ENCODE assay signal across 27 cellular contexts in genomic region chr10:95416973-95417372, GRCh38.
DNase-seq lines count a peak whose midpoint lies in the region; ATAC-seq and TF ChIP-seq lines count a peak whose summit lies in the region.
"Had no signal": no experiment of that assay in that cellular context is flagged by ENCODE, and none has a peak within 500 bp of the region (broad histone marks: within the 10 kb centered on the region; RNA-seq: fewer than 3 reads in every experiment).

No MANE protein-coding gene starts in this region.

- no peaks in the 10 kb centered on the region for H3K9me3 Mint-ChIP-seq in GM23338
- H3K9me3 Mint-ChIP-seq in nephron: no peaks in the 10 kb centered on the region
- no peaks in the 10 kb centered on the region for H3K9me3 Mint-ChIP-seq in T-cell
- H3K9me3 Mint-ChIP-seq: activated naive CD4-positive, alpha-beta T cell treated with anti-CD3 and anti-CD28 coated beads for 36 hours; activated T-cell treated with anti-CD3 and anti-CD28 coated beads, Interleukin-2, amount 50 U/mL, for 72 hours; natural killer cell treated with Interleukin-12 subunit alpha and Interleukin-12 subunit beta and Interleukin-15 and Interleukin-18, amount 100 ng/mL, for 72 hours; WTC11 had no signal

- H3K4me3 ChIP-seq in GM23338 (no peak overlapping the region), suprapubic skin (no peak overlapping the region)
- H3K4me3 ChIP-seq: cardiac muscle cell, K562, lower lobe of right lung, Peyer's patch, thyroid gland had no signal

- TF ChIP-seq POLR2A in suprapubic skin (IDR thresholded peaks at IDR 0.05): no peak

- CTCF ChIA-PET in T-cell (lab: Charles Lee): interaction anchor here in 1 of 2 donors (0.7 kb wide), 1 partner anchor 19 kb away, joined by 7 read pairs; no protein-coding TSS in a partner anchor

- H3K9me2 ChIP-seq in GM23338 (ENCODE audit: insufficient read depth): no peaks in the 10 kb centered on the region

- H3K27ac Mint-ChIP-seq in GM23338: no peak overlapping the region
- peak overlapping the region; percentile 49 to 88 (median 87) for H3K27ac Mint-ChIP-seq in nephron
- H3K27ac Mint-ChIP-seq in T-cell: no peak overlapping the region
- H3K27ac Mint-ChIP-seq: activated naive CD4-positive, alpha-beta T cell treated with anti-CD3 and anti-CD28 coated beads for 36 hours; activated T-cell treated with anti-CD3 and anti-CD28 coated beads, Interleukin-2, amount 50 U/mL, for 72 hours; natural killer cell treated with Interleukin-12 subunit alpha and Interleukin-12 subunit beta and Interleukin-15 and Interleukin-18, amount 100 ng/mL, for 72 hours; WTC11 had no signal

- WGBS in suprapubic skin: 90% methylated on average over 7 of the region's 7 CpGs

- H3K27ac ChIP-seq in GM23338 (ENCODE audit: low read depth): peak overlapping the region; percentile 21; the same call in 1 of the 2 replicates
- H3K27ac ChIP-seq in cingulate gyrus (ENCODE audit: low read depth, low read length): peak overlapping the region; percentile 33
- H3K27ac ChIP-seq in suprapubic skin: peak overlapping the region; percentile 14
- H3K27ac ChIP-seq: cardiac muscle cell, lower lobe of right lung, thyroid gland had no signal

- ATAC-seq in GM23338 (no peak), T-cell (replicated peaks in 1 of 4) (no peak)
- ATAC-seq: activated T-cell treated with anti-CD3 and anti-CD28 coated beads, Interleukin-2, amount 50 U/mL, for 72 hours; K562; lower lobe of right lung; natural killer cell treated with Interleukin-12 subunit alpha and Interleukin-12 subunit beta and Interleukin-15 and Interleukin-18, amount 100 ng/mL, for 72 hours; WTC11 had no signal

- no peaks in the 10 kb centered on the region for H3K79me2 ChIP-seq in GM23338 (replicated peaks; ENCODE audit: insufficient read depth)

- no peaks in the 10 kb centered on the region for H4K20me1 ChIP-seq in GM23338 (replicated peaks; ENCODE audit: insufficient read depth)

- POLR2A ChIA-PET in T-cell (lab: Charles Lee): no interaction called here

- H3K27me3 Mint-ChIP-seq in GM23338 (ENCODE audit: insufficient read depth, low read depth, poor library complexity): peaks cover 6% of the 10 kb centered on the region
- H3K27me3 Mint-ChIP-seq in nephron (ENCODE audit: low read depth): no peaks in the 10 kb centered on the region
- H3K27me3 Mint-ChIP-seq in T-cell: no peaks in the 10 kb centered on the region

- no peak overlapping the region for H2AFZ ChIP-seq in GM23338

- no peak for TF ChIP-seq EP300 in suprapubic skin (IDR thresholded peaks at IDR 0.05)

- H3K36me3 Mint-ChIP-seq in GM23338 (ENCODE audit: low read depth) (peaks cover 4% of the 10 kb centered on the region; the same call in 1 of the 3 replicates), nephron (ENCODE audit: low read depth) (peaks cover 6% of the 10 kb centered on the region), T-cell (no peaks in the 10 kb centered on the region)
- H3K36me3 Mint-ChIP-seq: natural killer cell treated with Interleukin-12 subunit alpha and Interleukin-12 subunit beta and Interleukin-15 and Interleukin-18, amount 100 ng/mL, for 72 hours; WTC11 had no signal

- no peaks in the 10 kb centered on the region for H3F3A ChIP-seq in GM23338 (replicated peaks; ENCODE audit: low read depth)

- no peak overlapping the region for H3K4me3 Mint-ChIP-seq in GM23338
- H3K4me3 Mint-ChIP-seq in nephron: no peak overlapping the region
- H3K4me3 Mint-ChIP-seq in T-cell: no peak overlapping the region
- H3K4me3 Mint-ChIP-seq: activated naive CD4-positive, alpha-beta T cell treated with anti-CD3 and anti-CD28 coated beads for 36 hours; activated T-cell treated with anti-CD3 and anti-CD28 coated beads, Interleukin-2, amount 50 U/mL, for 72 hours; natural killer cell treated with Interleukin-12 subunit alpha and Interleukin-12 subunit beta and Interleukin-15 and Interleukin-18, amount 100 ng/mL, for 72 hours; WTC11 had no signal

- H3K4me1 Mint-ChIP-seq in GM23338: peaks cover 33% of the 10 kb centered on the region
- H3K4me1 Mint-ChIP-seq in nephron: peaks cover 24% of the 10 kb centered on the region
- no peaks in the 10 kb centered on the region for H3K4me1 Mint-ChIP-seq in T-cell

- H3K4me2 ChIP-seq in GM23338: no peak overlapping the region

- TF ChIP-seq CTCF in GM23338 (conservative IDR thresholded peaks at IDR 0.05; ENCODE audit: low read depth in 2 of 2) (no peak), nephron (IDR thresholded peaks at IDR 0.05; ENCODE audit: unreplicated experiment in 3 of 3) (no peak), suprapubic skin (IDR thresholded peaks at IDR 0.05) (no peak)

- DNase-seq in GM23338 (ENCODE audit: low spot score) (no peak), suprapubic skin (ENCODE audit: low spot score in 2 of 2) (no peak), DMS53 treated with DMSO at 0.1 percent for 48 hours (lab: John Stamatoyannopoulos, UW; ENCODE audit: unreplicated experiment) (no peak), pons (ENCODE audit: low spot score) (no peak), T-cell (no peak)
- DNase-seq in activated effector memory CD4-positive, alpha-beta T cell treated with anti-CD3 and anti-CD28 coated beads, Interleukin-2, amount 50 U/mL, for 16 hours: no peak
- DNase-seq: activated CD4-positive, alpha-beta T cell treated with anti-CD3 and anti-CD28 coated beads, Interleukin-2, amount 50 U/mL, for 4 hours; activated naive CD4-positive, alpha-beta T cell treated with anti-CD3 and anti-CD28 coated beads for 36 hours; activated T-cell treated with anti-CD3 and anti-CD28 coated beads, Interleukin-2, amount 50 U/mL, for 72 hours; COR-L47; DND-41; lower lobe of right lung; MM.1S; NCI-H1417 treated with DMSO at 0.1 percent for 48 hours; NCI-H2081; NCI-H2227 treated with DMSO at 0.1 percent for 48 hours; NCI-H69; Peyer's patch; stimulated activated CD4-positive, alpha-beta T cell treated with anti-CD3 and anti-CD28 coated beads, Interleukin-15, amount 100 ng/mL, for 24 hours; stimulated activated naive CD4-positive, alpha-beta T cell; thyroid gland had no signal

- no peaks in the 10 kb centered on the region for H3K9me3 ChIP-seq in suprapubic skin
- H3K9me3 ChIP-seq: lower lobe of right lung, Peyer's patch, thyroid gland had no signal

- H3K36me3 ChIP-seq in GM23338 (ENCODE audit: insufficient read depth) (no peaks in the 10 kb centered on the region), suprapubic skin (peaks cover 13% of the 10 kb centered on the region)
- H3K36me3 ChIP-seq: cardiac muscle cell, thyroid gland had no signal

- H3K4me1 ChIP-seq in GM23338 (ENCODE audit: insufficient read depth): peaks cover 16% of the 10 kb centered on the region
- peaks cover 18% of the 10 kb centered on the region for H3K4me1 ChIP-seq in suprapubic skin
- H3K4me1 ChIP-seq: lower lobe of right lung, Peyer's patch had no signal

- H3K27me3 ChIP-seq in GM23338 (ENCODE audit: insufficient read depth) (no peaks in the 10 kb centered on the region), suprapubic skin (no peaks in the 10 kb centered on the region)
- H3K27me3 ChIP-seq: cardiac muscle cell, Peyer's patch, thyroid gland had no signal

TF ChIP-seq in GM23338, 12 proteins besides CTCF, POLR2A, EP300 and RAD21 (continues in another document):
- TF ChIP-seq STAT1 (IDR thresholded peaks at IDR 0.05; ENCODE audit: unreplicated experiment): no peak
- TF ChIP-seq EZH2 (IDR thresholded peaks at IDR 0.05; ENCODE audit: low read depth, unreplicated experiment): no peak

Comparison
In these comparisons a context has a peak if more than half of its experiments do, and no peak if none do; other contexts are left out.
1. H3K27ac Mint-ChIP-seq: peak in nephron (3 of 3); none in GM23338 (single experiment) and T-cell (0 of 2).
2. Peak in every context shown above with its lines, with median percentiles within 50 percentile points of each other: H3K27ac ChIP-seq.